27 cellular contexts compared by ENCODE assay signal in the genomic region with DNA sequence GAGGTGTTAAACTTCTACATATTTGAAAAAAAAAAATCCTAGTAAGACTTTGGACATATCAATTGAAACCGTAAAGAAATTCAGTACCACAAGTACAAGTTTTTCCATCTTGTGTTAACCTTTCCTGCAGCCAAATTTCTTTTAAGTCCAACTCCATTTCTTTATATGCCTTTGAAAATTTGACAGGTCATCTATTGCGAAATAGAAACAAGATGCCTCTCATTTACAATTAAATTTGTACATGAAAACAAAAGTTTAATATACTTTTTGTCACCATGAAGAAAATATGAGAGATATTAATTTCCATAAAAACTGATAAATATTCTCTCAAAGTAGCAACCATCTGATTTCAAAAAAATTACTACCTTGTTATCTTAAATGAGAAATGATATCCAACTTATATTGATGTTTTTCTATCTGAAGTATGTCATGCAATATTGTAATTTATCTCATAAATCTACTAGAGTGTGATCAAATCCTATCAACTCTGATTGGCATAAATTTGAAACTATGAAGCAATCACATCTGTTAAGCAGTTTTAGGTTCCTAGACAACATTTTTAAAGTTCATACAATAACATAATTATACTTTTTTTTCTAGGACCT.
"Had no signal": no experiment of that assay in that cellular context is flagged by ENCODE, and none has a peak within 500 bp of the region (broad histone marks: within the 10 kb centered on the region; RNA-seq: fewer than 3 reads in every experiment).

No MANE protein-coding gene starts in this region.

- H3K4me1 Mint-ChIP-seq: activated naive CD4-positive, alpha-beta T cell treated with anti-CD3 and anti-CD28 coated beads, Interleukin-2, amount 10 ng/mL, durations not matched to agents 7 days and 5 days had no signal

- H3K36me3 Mint-ChIP-seq: activated naive CD4-positive, alpha-beta T cell treated with anti-CD3 and anti-CD28 coated beads, Interleukin-2, amount 10 ng/mL, durations not matched to agents 7 days and 5 days had no signal

- H3K27ac Mint-ChIP-seq: activated CD4-positive, alpha-beta memory T cell treated with anti-CD3 and anti-CD28 coated beads, Interleukin-2, amount 10 ng/mL, durations not matched to agents 7 days and 5 days; activated CD4-positive, alpha-beta T cell treated with anti-CD3 and anti-CD28 coated beads for 36 hours; activated naive CD4-positive, alpha-beta T cell treated with anti-CD3 and anti-CD28 coated beads, Interleukin-2, amount 10 ng/mL, durations not matched to agents 7 days and 5 days; activated naive CD8-positive, alpha-beta T cell treated with anti-CD3 and anti-CD28 coated beads for 36 hours; activated T-cell treated with anti-CD3 and anti-CD28 coated beads, Interleukin-2, amount 50 U/mL, for 72 hours; activated T-helper 2 cell treated with anti-CD3 and anti-CD28 coated beads, Interferon-gamma antibody, Interleukin-2, Interleukin-4, amounts not matched to agents 10 μg/mL and 5 μg/mL and 100 μg/mL, durations not matched to agents 14 hours and 24 hours and 36 hours had no signal

- H3K9me3 Mint-ChIP-seq: activated CD4-positive, alpha-beta memory T cell treated with anti-CD3 and anti-CD28 coated beads, Interleukin-2, amount 10 ng/mL, durations not matched to agents 7 days and 5 days; activated naive CD4-positive, alpha-beta T cell treated with anti-CD3 and anti-CD28 coated beads, Interleukin-2, amount 10 ng/mL, durations not matched to agents 7 days and 5 days; activated naive CD8-positive, alpha-beta T cell treated with anti-CD3 and anti-CD28 coated beads for 36 hours; activated T-cell treated with anti-CD3 and anti-CD28 coated beads, Interleukin-2, amount 50 U/mL, for 72 hours; activated T-helper 2 cell treated with anti-CD3 and anti-CD28 coated beads, Interferon-gamma antibody, Interleukin-2, Interleukin-4, amounts not matched to agents 10 μg/mL and 5 μg/mL and 100 μg/mL, durations not matched to agents 14 hours and 24 hours and 36 hours had no signal

- H3K4me3 Mint-ChIP-seq: activated CD4-positive, alpha-beta memory T cell treated with anti-CD3 and anti-CD28 coated beads, Interleukin-2, amount 10 ng/mL, durations not matched to agents 7 days and 5 days; activated CD4-positive, alpha-beta T cell treated with anti-CD3 and anti-CD28 coated beads for 36 hours; activated naive CD4-positive, alpha-beta T cell treated with anti-CD3 and anti-CD28 coated beads, Interleukin-2, amount 10 ng/mL, durations not matched to agents 7 days and 5 days; activated naive CD8-positive, alpha-beta T cell treated with anti-CD3 and anti-CD28 coated beads for 36 hours; activated T-cell treated with anti-CD3 and anti-CD28 coated beads, Interleukin-2, amount 50 U/mL, for 72 hours had no signal

- H3K9ac ChIP-seq: SK-N-SH had no signal

- DNase-seq: activated CD4-positive, alpha-beta memory T cell treated with anti-CD3 and anti-CD28 coated beads, Interleukin-2, amount 10 ng/mL, durations not matched to agents 7 days and 5 days; activated CD4-positive, alpha-beta T cell treated with anti-CD3 and anti-CD28 coated beads for 36 hours; activated CD4-positive, alpha-beta T cell treated with anti-CD3 and anti-CD28 coated beads, Interleukin-2, amount 50 U/mL, for 1 hour; activated CD8-positive, alpha-beta memory T cell treated with anti-CD3 and anti-CD28 coated beads, Interleukin-2, amount 50 U/mL, for 4 hours; activated gamma-delta T cell treated with Interleukin-2 at 50 U/mL for 16 hours; activated naive CD4-positive, alpha-beta T cell treated with anti-CD3 and anti-CD28 coated beads, Interleukin-2, amount 10 ng/mL, durations not matched to agents 7 days and 5 days; activated naive CD8-positive, alpha-beta T cell treated with anti-CD3 and anti-CD28 coated beads for 36 hours; activated T-cell treated with anti-CD3 and anti-CD28 coated beads, Interleukin-2, amount 50 U/mL, for 72 hours; adrenal gland; anterior cingulate cortex; caudate nucleus; Karpas-422; NCI-H1105 treated with DMSO at 0.1 percent for 48 hours; NCI-H1436 treated with DMSO at 0.1 percent for 48 hours; NCI-H187 treated with DMSO at 0.1 percent for 48 hours; NCI-H2081 treated with DMSO at 0.1 percent for 48 hours; NCI-H2227 treated with DMSO at 0.1 percent for 48 hours; NCI-H446 treated with DMSO at 0.1 percent for 48 hours; NCI-H526; NCI-H82; RPMI8226; SK-N-SH; T-helper 1 cell had no signal

- H3K9me2 ChIP-seq: SK-N-SH had no signal

- H3K4me3 ChIP-seq: adrenal gland had no signal

- H3K27ac ChIP-seq: adrenal gland, VCaP had no signal

- H3K4me2 ChIP-seq: SK-N-SH had no signal

- H3K9me3 ChIP-seq: adrenal gland, SK-N-SH had no signal

- H3K36me3 ChIP-seq: adrenal gland had no signal

- ATAC-seq: activated CD4-positive, alpha-beta T cell treated with anti-CD3 and anti-CD28 coated beads for 36 hours; activated T-cell treated with anti-CD3 and anti-CD28 coated beads, Interleukin-2, amount 50 U/mL, for 72 hours; Panc1; Right ventricle myocardium inferior had no signal

- H3K27me3 ChIP-seq: adrenal gland had no signal

- H3K27me3 Mint-ChIP-seq: activated CD4-positive, alpha-beta memory T cell treated with anti-CD3 and anti-CD28 coated beads, Interleukin-2, amount 10 ng/mL, durations not matched to agents 7 days and 5 days; activated CD4-positive, alpha-beta T cell treated with anti-CD3 and anti-CD28 coated beads for 36 hours; activated naive CD4-positive, alpha-beta T cell treated with anti-CD3 and anti-CD28 coated beads, Interleukin-2, amount 10 ng/mL, durations not matched to agents 7 days and 5 days; activated naive CD8-positive, alpha-beta T cell treated with anti-CD3 and anti-CD28 coated beads for 36 hours had no signal
